In the genomic region with DNA sequence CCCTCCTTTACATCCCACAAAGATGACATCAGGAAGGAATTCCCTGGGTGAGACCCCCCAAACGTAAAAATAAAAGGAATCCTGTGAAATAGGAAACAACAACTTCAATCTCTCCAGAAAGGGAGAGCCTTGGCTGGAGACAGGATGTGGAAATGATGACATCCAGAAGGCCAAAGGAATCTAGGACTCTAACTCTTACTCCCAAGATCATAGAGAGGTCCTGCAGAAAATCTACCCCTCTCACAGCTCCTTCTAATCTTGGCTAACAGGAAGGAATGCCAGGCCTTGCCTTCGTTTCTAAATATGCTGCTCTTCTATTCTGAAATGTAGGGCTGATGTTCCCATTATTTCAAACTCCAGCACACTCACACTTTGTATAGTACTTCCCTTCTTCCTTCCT, we compare ENCODE assay signal across 19 cellular contexts. TPM values are rescaled to one million over a fixed set of nuclear protein-coding genes. Genes with fewer than 3 reads are reported as not detected.
DNase-seq lines count a peak whose midpoint lies in the region; ATAC-seq, FAIRE-seq and TF ChIP-seq lines count a peak whose summit lies in the region.
"Had no signal": no experiment of that assay in that cellular context is flagged by ENCODE, and none has a peak within 500 bp of the region (broad histone marks: within the 10 kb centered on the region; RNA-seq: fewer than 3 reads in every experiment).

No MANE protein-coding gene starts in this region.

- TF ChIP-seq CTCF in fibroblast of the aortic adventitia (IDR thresholded peaks at IDR 0.05; ENCODE audit: insufficient read depth, low read length) (no peak), nephron progenitor cell (IDR thresholded peaks at IDR 0.05) (no peak), dorsolateral prefrontal cortex (IDR thresholded peaks at IDR 0.05 in 54 of 56, conservative IDR thresholded peaks at IDR 0.05 in 2 of 56; ENCODE audit: low read depth in 1 of 56, partially characterized antibody in 56 of 56) (no peak), Calu3 (IDR thresholded peaks at IDR 0.05; ENCODE audit: unreplicated experiment) (no peak)

- no peaks in the 10 kb centered on the region for H3K36me3 Mint-ChIP-seq in nephron progenitor cell (ENCODE audit: low read depth)
- no peaks in the 10 kb centered on the region for H3K36me3 Mint-ChIP-seq in Calu3 (ENCODE audit: insufficient read depth, unreplicated experiment)

- peak overlapping the region; percentile 14 for H3K27ac Mint-ChIP-seq in nephron progenitor cell
- no peak overlapping the region for H3K27ac Mint-ChIP-seq in Calu3 (ENCODE audit: unreplicated experiment)

- no peak overlapping the region for H3K4me3 ChIP-seq in fibroblast of the aortic adventitia (ENCODE audit: low read depth, low read length)
- no peak overlapping the region for H3K4me3 ChIP-seq in dorsolateral prefrontal cortex
- H3K4me3 ChIP-seq: GM12878, SJCRH30 had no signal

- DNase-seq in EH (ENCODE audit: low read depth): peak; percentile 58
- peak; percentile 66 for DNase-seq in amniotic epithelial cell (ENCODE audit: low read depth)
- peak; percentile 42 for DNase-seq in fibroblast of the aortic adventitia (ENCODE audit: low read depth)
- no peak for DNase-seq in nephron progenitor cell
- no peak for DNase-seq in dorsolateral prefrontal cortex
- DNase-seq in Calu3: no peak
- DNase-seq in RCC 7860 (ENCODE audit: low spot score): no peak
- DNase-seq: C1 segment of cervical spinal cord, MV-4-11, NCI-H1436 treated with DMSO at 0.1 percent for 48 hours, NCI-H226, NCI-H526, RPMI8226, SJCRH30 had no signal

- no peak for FAIRE-seq in RCC 7860 (lab: Jason Lieb, UNC)
- FAIRE-seq: GM12878, GM18507, HTR-8/SVneo had no signal

- H3K4me1 Mint-ChIP-seq in nephron progenitor cell (peaks cover 31% of the 10 kb centered on the region), Calu3 (ENCODE audit: low read depth, unreplicated experiment) (peaks cover 25% of the 10 kb centered on the region)

- ATAC-seq in HG02610 (IDR thresholded peaks at IDR 0.05; ENCODE audit: unreplicated experiment): no peak
- ATAC-seq: GM12878, HCT116 had no signal

- H3K4me3 Mint-ChIP-seq in nephron progenitor cell (no peak overlapping the region), Calu3 (ENCODE audit: low read depth, unreplicated experiment) (no peak overlapping the region)

- H3K27me3 ChIP-seq in dorsolateral prefrontal cortex: no peaks in the 10 kb centered on the region
- H3K27me3 ChIP-seq: SJCRH30 had no signal

- no TSS peak for BruUV-seq in Calu3 (replicated peaks; lab: Mats Ljungman, UMichigan)

- H3K9me3 Mint-ChIP-seq in nephron progenitor cell: no peaks in the 10 kb centered on the region
- H3K9me3 Mint-ChIP-seq in Calu3 (ENCODE audit: low read depth, unreplicated experiment): no peaks in the 10 kb centered on the region

- H3K27me3 Mint-ChIP-seq in nephron progenitor cell (ENCODE audit: low read depth, poor library complexity): no peaks in the 10 kb centered on the region
- H3K27me3 Mint-ChIP-seq in Calu3 (ENCODE audit: unreplicated experiment): no peaks in the 10 kb centered on the region

- intact Hi-C loops in dorsolateral prefrontal cortex (cut with DNase I): no loop called here
- intact Hi-C loops in Calu3 (cut with micrococcal nuclease; ENCODE audit: unreplicated experiment): no loop called here

- CTCF ChIA-PET in Calu3 (lab: Charles Lee): no interaction called here

- no peak overlapping the region for H3K27ac ChIP-seq in dorsolateral prefrontal cortex
- H3K27ac ChIP-seq: SJCRH30 had no signal

RNA-seq across cellular contexts. Expression of a gene that starts 40.8 kb away (rescaled TPM):
- total RNA-seq in fibroblast of the aortic adventitia (ENCODE audit: low replicate concordance): 32.2 and 53.2 TPM in 2 replicates
- 100 to 1,000 TPM in 1 of 120 experiments, 10 to 100 TPM in 119; 42.3 to 101 (median 74.9) TPM for total RNA-seq in dorsolateral prefrontal cortex
- total RNA-seq in Calu3 (2022): 44.1 and 46.6 TPM in 2 replicates

Comparison
In these comparisons a context has a peak if more than half of its experiments do, and no peak if none do; other contexts are left out.
1. DNase-seq: peak in EH (single experiment), amniotic epithelial cell (single experiment) and fibroblast of the aortic adventitia (single experiment); none in nephron progenitor cell (single experiment), dorsolateral prefrontal cortex (0 of 10), Calu3 (single experiment) and RCC 7860 (single experiment).